ENCODE assay signal across 35 cellular contexts in genomic region chr22:47663615-47664605, GRCh38.
"Had no signal": no experiment of that assay in that cellular context is flagged by ENCODE, and none has a peak within 500 bp of the region (broad histone marks: within the 10 kb centered on the region; RNA-seq: fewer than 3 reads in every experiment).

No MANE protein-coding gene starts in this region.

- H3K27ac ChIP-seq: ascending aorta, breast epithelium, cardiac muscle cell, coronary artery, dorsolateral prefrontal cortex, epithelial cell of prostate had no signal

- H3K36me3 Mint-ChIP-seq: activated CD4-positive, alpha-beta memory T cell treated with anti-CD3 and anti-CD28 coated beads for 36 hours; activated naive CD4-positive, alpha-beta T cell treated with anti-CD3 and anti-CD28 coated beads, Interleukin-2, amount 10 ng/mL, durations not matched to agents 7 days and 5 days; activated naive CD8-positive, alpha-beta T cell treated with anti-CD3 and anti-CD28 coated beads, Interleukin-2, amount 10 ng/mL, durations not matched to agents 7 days and 5 days; brain had no signal

- H3K9me3 ChIP-seq: ascending aorta had no signal

- H3K27ac Mint-ChIP-seq: activated CD4-positive, alpha-beta memory T cell treated with anti-CD3 and anti-CD28 coated beads for 36 hours; activated CD4-positive, alpha-beta T cell treated with anti-CD3 and anti-CD28 coated beads for 36 hours; activated CD4-positive, alpha-beta T cell treated with anti-CD3 and anti-CD28 coated beads, Interleukin-2, amount 10 ng/mL, durations not matched to agents 24 days and 14 days; activated CD8-positive, alpha-beta memory T cell treated with anti-CD3 and anti-CD28 coated beads, Interleukin-2, amount 10 ng/mL, durations not matched to agents 7 days and 5 days; activated CD8-positive, alpha-beta T cell treated with anti-CD3 and anti-CD28 coated beads, Interleukin-2, amount 10 ng/mL, durations not matched to agents 7 days and 5 days; activated naive CD4-positive, alpha-beta T cell treated with anti-CD3 and anti-CD28 coated beads, Interleukin-2, amount 10 ng/mL, durations not matched to agents 7 days and 5 days; activated naive CD4-positive, alpha-beta T cell treated with anti-CD3 and anti-CD28 coated beads, Interleukin-2, amount 50 U/mL, for 72 hours; activated naive CD8-positive, alpha-beta T cell treated with anti-CD3 and anti-CD28 coated beads, Interleukin-2, amount 10 ng/mL, durations not matched to agents 7 days and 5 days; activated T-cell treated with anti-CD3 and anti-CD28 coated beads, Interleukin-2, amount 50 U/mL, for 72 hours; brain; dendritic cell treated with granulocyte-macrophage colony-stimulating factor and Interleukin-4, amounts not matched to agents 40 ng/mL and 50 ng/mL, for 4 days; effector memory CD8-positive, alpha-beta T cell; T-helper 17 cell; T-helper 2 cell treated with Interferon-gamma antibody and Interleukin-4, amounts not matched to agents 5 μg/mL and 100 μg/mL, for 36 hours had no signal

- H3K4me3 Mint-ChIP-seq: activated CD4-positive, alpha-beta memory T cell treated with anti-CD3 and anti-CD28 coated beads for 36 hours; activated CD4-positive, alpha-beta T cell treated with anti-CD3 and anti-CD28 coated beads for 36 hours; activated CD4-positive, alpha-beta T cell treated with anti-CD3 and anti-CD28 coated beads, Interleukin-2, amount 10 ng/mL, durations not matched to agents 24 days and 14 days; activated CD8-positive, alpha-beta memory T cell treated with anti-CD3 and anti-CD28 coated beads, Interleukin-2, amount 10 ng/mL, durations not matched to agents 7 days and 5 days; activated CD8-positive, alpha-beta T cell treated with anti-CD3 and anti-CD28 coated beads, Interleukin-2, amount 10 ng/mL, durations not matched to agents 7 days and 5 days; activated naive CD4-positive, alpha-beta T cell treated with anti-CD3 and anti-CD28 coated beads, Interleukin-2, amount 10 ng/mL, durations not matched to agents 7 days and 5 days; activated naive CD8-positive, alpha-beta T cell treated with anti-CD3 and anti-CD28 coated beads, Interleukin-2, amount 10 ng/mL, durations not matched to agents 7 days and 5 days; activated T-cell treated with anti-CD3 and anti-CD28 coated beads, Interleukin-2, amount 50 U/mL, for 72 hours; brain; central memory CD8-positive, alpha-beta T cell; dendritic cell treated with granulocyte-macrophage colony-stimulating factor and Interleukin-4, amounts not matched to agents 40 ng/mL and 50 ng/mL, for 4 days; effector memory CD8-positive, alpha-beta T cell; T-helper 17 cell; T-helper 2 cell treated with Interferon-gamma antibody and Interleukin-4, amounts not matched to agents 5 μg/mL and 100 μg/mL, for 36 hours had no signal

- DNase-seq: activated CD4-positive, alpha-beta memory T cell treated with anti-CD3 and anti-CD28 coated beads for 36 hours; activated CD4-positive, alpha-beta T cell treated with anti-CD3 and anti-CD28 coated beads for 36 hours; activated CD4-positive, alpha-beta T cell treated with anti-CD3 and anti-CD28 coated beads, Interleukin-2, amount 10 ng/mL, durations not matched to agents 24 days and 14 days; activated CD4-positive, CD25-positive, alpha-beta regulatory T cell; activated CD4-positive, CD25-positive, alpha-beta regulatory T cell treated with anti-CD3 and anti-CD28 coated beads, Interleukin-2, amount 50 U/mL, for 72 hours; activated CD8-positive, alpha-beta memory T cell treated with anti-CD3 and anti-CD28 coated beads, Interleukin-2, amount 10 ng/mL, durations not matched to agents 7 days and 5 days; activated CD8-positive, alpha-beta memory T cell treated with anti-CD3 and anti-CD28 coated beads, Interleukin-2, amount 50 U/mL, for 4 hours; activated CD8-positive, alpha-beta T cell treated with anti-CD3 and anti-CD28 coated beads, Interleukin-2, amount 10 ng/mL, durations not matched to agents 7 days and 5 days; activated gamma-delta T cell; activated naive CD4-positive, alpha-beta T cell; activated naive CD4-positive, alpha-beta T cell treated with anti-CD3 and anti-CD28 coated beads, Interleukin-2, amount 10 ng/mL, durations not matched to agents 7 days and 5 days; activated naive CD8-positive, alpha-beta T cell treated with anti-CD3 and anti-CD28 coated beads, Interleukin-2, amount 10 ng/mL, durations not matched to agents 7 days and 5 days; activated T-cell treated with anti-CD3 and anti-CD28 coated beads, Interleukin-2, amount 50 U/mL, for 1 hour; activated T-cell treated with anti-CD3 and anti-CD28 coated beads, Interleukin-2, amount 50 U/mL, for 72 hours; dorsolateral prefrontal cortex; effector CD4-positive, alpha-beta T cell; effector memory CD8-positive, alpha-beta T cell; foreskin fibroblast; head of caudate nucleus; T-helper 1 cell; T-helper 17 cell; T1000 had no signal

- H3K27me3 ChIP-seq: ascending aorta, breast epithelium, cardiac muscle cell had no signal

- H3K4me1 ChIP-seq: ascending aorta, breast epithelium had no signal

- H3K4me3 ChIP-seq: ascending aorta, breast epithelium, cardiac muscle cell, coronary artery, dorsolateral prefrontal cortex had no signal

- H3K27me3 Mint-ChIP-seq: activated CD4-positive, alpha-beta T cell treated with anti-CD3 and anti-CD28 coated beads, Interleukin-2, amount 10 ng/mL, durations not matched to agents 24 days and 14 days; activated CD8-positive, alpha-beta memory T cell treated with anti-CD3 and anti-CD28 coated beads, Interleukin-2, amount 10 ng/mL, durations not matched to agents 7 days and 5 days; activated naive CD8-positive, alpha-beta T cell treated with anti-CD3 and anti-CD28 coated beads, Interleukin-2, amount 10 ng/mL, durations not matched to agents 7 days and 5 days; dendritic cell treated with granulocyte-macrophage colony-stimulating factor and Interleukin-4, amounts not matched to agents 40 ng/mL and 50 ng/mL, for 4 days; T-helper 17 cell had no signal

- ATAC-seq: activated CD4-positive, alpha-beta T cell treated with anti-CD3 and anti-CD28 coated beads for 36 hours; activated CD8-positive, alpha-beta memory T cell treated with anti-CD3 and anti-CD28 coated beads, Interleukin-2, amount 10 ng/mL, durations not matched to agents 7 days and 5 days; activated CD8-positive, alpha-beta T cell treated with anti-CD3 and anti-CD28 coated beads, Interleukin-2, amount 10 ng/mL, durations not matched to agents 7 days and 5 days; activated naive CD4-positive, alpha-beta T cell treated with anti-CD3 and anti-CD28 coated beads, Interleukin-2, amount 50 U/mL, for 72 hours; activated T-cell treated with anti-CD3 and anti-CD28 coated beads, Interleukin-2, amount 50 U/mL, for 72 hours; effector memory CD8-positive, alpha-beta T cell; T-helper 17 cell had no signal

- H3K4me1 Mint-ChIP-seq: activated CD4-positive, alpha-beta T cell treated with anti-CD3 and anti-CD28 coated beads for 36 hours; activated CD4-positive, alpha-beta T cell treated with anti-CD3 and anti-CD28 coated beads, Interleukin-2, amount 10 ng/mL, durations not matched to agents 24 days and 14 days; activated CD8-positive, alpha-beta memory T cell treated with anti-CD3 and anti-CD28 coated beads, Interleukin-2, amount 10 ng/mL, durations not matched to agents 7 days and 5 days; activated naive CD4-positive, alpha-beta T cell treated with anti-CD3 and anti-CD28 coated beads, Interleukin-2, amount 10 ng/mL, durations not matched to agents 7 days and 5 days; activated naive CD8-positive, alpha-beta T cell treated with anti-CD3 and anti-CD28 coated beads, Interleukin-2, amount 10 ng/mL, durations not matched to agents 7 days and 5 days; brain; central memory CD8-positive, alpha-beta T cell; T-helper 17 cell had no signal

- H3K9me3 Mint-ChIP-seq: central memory CD8-positive, alpha-beta T cell; effector memory CD8-positive, alpha-beta T cell had no signal

- H3K36me3 ChIP-seq: ascending aorta, breast epithelium, cardiac muscle cell had no signal

- FAIRE-seq: endometrium, endothelial cell of umbilical vein, frontal cortex had no signal
